In the genomic region with DNA sequence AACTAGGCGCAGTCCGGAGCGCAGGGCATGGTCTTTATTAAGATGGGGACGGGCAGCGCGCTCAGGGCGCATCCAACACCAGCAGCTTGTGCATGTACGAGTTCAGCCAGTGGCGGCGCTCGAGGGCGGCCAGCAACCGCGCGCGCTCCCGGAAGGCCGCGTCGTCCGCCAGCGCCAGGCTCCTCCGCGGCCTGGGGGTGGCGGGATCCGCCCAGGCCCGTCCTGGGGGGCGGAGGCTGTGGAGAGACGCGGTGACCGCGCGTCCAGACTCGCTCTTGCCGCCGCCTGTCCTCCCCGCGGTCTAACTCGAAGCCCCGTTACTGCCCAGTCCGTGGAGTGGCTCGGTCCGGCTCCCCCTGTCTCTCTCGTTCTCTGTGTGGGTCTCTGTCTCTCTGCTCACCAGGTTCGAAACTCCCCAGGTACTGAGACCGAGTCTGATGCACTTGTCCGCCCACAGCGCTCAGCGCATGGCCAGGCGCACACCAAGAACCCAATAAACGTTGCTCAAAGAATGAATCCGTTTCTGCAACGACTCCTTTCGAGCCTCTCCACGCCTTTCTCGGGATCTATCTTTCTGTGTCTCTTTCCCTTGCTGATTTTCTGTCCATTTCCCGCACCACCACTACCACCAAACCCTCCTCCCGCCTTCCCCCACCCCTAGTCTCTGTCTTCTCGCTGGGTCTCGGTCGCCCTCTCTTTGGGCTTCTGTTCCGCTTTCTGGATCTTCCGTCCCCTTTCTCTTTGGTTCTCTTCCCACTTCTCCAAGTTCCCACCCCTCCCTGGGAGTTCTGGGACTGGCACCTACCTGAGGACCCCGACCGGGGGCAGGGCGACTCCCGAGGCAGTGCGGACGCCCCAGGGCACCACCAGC, we compare ENCODE assay signal across 6 cellular contexts. TPM values are rescaled to one million over a fixed set of nuclear protein-coding genes. Genes with fewer than 3 reads are reported as not detected.
DNase-seq lines count a peak whose midpoint lies in the region; ATAC-seq and TF ChIP-seq lines count a peak whose summit lies in the region.

No MANE protein-coding gene starts in this region.

- no peaks in the 10 kb centered on the region for H3K9me3 Mint-ChIP-seq in activated CD8-positive, alpha-beta T cell treated with anti-CD3 and anti-CD28 coated beads, Interleukin-2, amount 10 ng/mL, durations not matched to agents 7 days and 5 days (ENCODE audit: insufficient read depth)

- peaks cover 84% of the 10 kb centered on the region for H3K27me3 Mint-ChIP-seq in activated CD8-positive, alpha-beta T cell treated with anti-CD3 and anti-CD28 coated beads, Interleukin-2, amount 10 ng/mL, durations not matched to agents 7 days and 5 days (ENCODE audit: low read depth)

- H3K27ac Mint-ChIP-seq in activated CD8-positive, alpha-beta T cell treated with anti-CD3 and anti-CD28 coated beads, Interleukin-2, amount 10 ng/mL, durations not matched to agents 7 days and 5 days = peak overlapping the region; percentile 58

- peaks cover 3% of the 10 kb centered on the region for H3K36me3 Mint-ChIP-seq in activated CD8-positive, alpha-beta T cell treated with anti-CD3 and anti-CD28 coated beads, Interleukin-2, amount 10 ng/mL, durations not matched to agents 7 days and 5 days (ENCODE audit: low read depth)

- peak; percentile 65 for ATAC-seq in activated CD8-positive, alpha-beta T cell treated with anti-CD3 and anti-CD28 coated beads, Interleukin-2, amount 10 ng/mL, durations not matched to agents 7 days and 5 days
- ATAC-seq in GM19452 (IDR thresholded peaks at IDR 0.05; ENCODE audit: unreplicated experiment) = no peak
- no peak for ATAC-seq in GM21529 (IDR thresholded peaks at IDR 0.05; ENCODE audit: unreplicated experiment)
- ATAC-seq in GM21360 (IDR thresholded peaks at IDR 0.05; ENCODE audit: unreplicated experiment) = no peak

- TF ChIP-seq CTCF in LNCaP clone FGC (IDR thresholded peaks at IDR 0.05; ENCODE audit: control insufficient read depth, extremely low read depth, insufficient read depth) = peak; percentile 40; the same call in 1 of the 2 replicates

- H3K4me3 Mint-ChIP-seq in activated CD8-positive, alpha-beta T cell treated with anti-CD3 and anti-CD28 coated beads, Interleukin-2, amount 10 ng/mL, durations not matched to agents 7 days and 5 days = peak overlapping the region; percentile 61

- H3K4me3 ChIP-seq in LNCaP clone FGC (ENCODE audit: low read depth, low read length) = no peak overlapping the region

- peaks cover 58% of the 10 kb centered on the region for H3K4me1 Mint-ChIP-seq in activated CD8-positive, alpha-beta T cell treated with anti-CD3 and anti-CD28 coated beads, Interleukin-2, amount 10 ng/mL, durations not matched to agents 7 days and 5 days (ENCODE audit: low read depth)

- CTCF ChIA-PET in activated CD8-positive, alpha-beta T cell treated with anti-CD3 and anti-CD28 coated beads, Interleukin-2, amount 10 ng/mL, durations not matched to agents 7 days and 5 days (lab: Charles Lee) = interaction anchor here (0.8 to 3.4 kb wide), 8 partner anchors 9 to 51 kb away, joined by 3 to 15 read pairs (median 6); no protein-coding TSS in a partner anchor

- POLR2A ChIA-PET in activated CD8-positive, alpha-beta T cell treated with anti-CD3 and anti-CD28 coated beads, Interleukin-2, amount 10 ng/mL, durations not matched to agents 7 days and 5 days (lab: Charles Lee) = no interaction called here

- no peak for DNase-seq in LNCaP clone FGC (ENCODE audit: low read depth)
- DNase-seq in activated CD8-positive, alpha-beta T cell treated with anti-CD3 and anti-CD28 coated beads, Interleukin-2, amount 10 ng/mL, durations not matched to agents 7 days and 5 days = peak; percentile 75
- peak; percentile 36 for DNase-seq in iris pigment epithelial cell (ENCODE audit: low read depth)

RNA-seq across cellular contexts. Expression of a gene that starts 0.6 kb away (rescaled TPM):
- total RNA-seq in activated CD8-positive, alpha-beta T cell treated with anti-CD3 and anti-CD28 coated beads, Interleukin-2, amount 10 ng/mL, durations not matched to agents 7 days and 5 days = not detected

RNA-seq across cellular contexts. Expression of a gene that starts 2.5 kb away (rescaled TPM):
- total RNA-seq in activated CD8-positive, alpha-beta T cell treated with anti-CD3 and anti-CD28 coated beads, Interleukin-2, amount 10 ng/mL, durations not matched to agents 7 days and 5 days = not detected

RNA-seq across cellular contexts. Expression of a gene that starts 18.7 kb away (rescaled TPM):
- under 1 TPM in 1 of 2 experiments, not detected in 1; 0.16 TPM for total RNA-seq in activated CD8-positive, alpha-beta T cell treated with anti-CD3 and anti-CD28 coated beads, Interleukin-2, amount 10 ng/mL, durations not matched to agents 7 days and 5 days

RNA-seq across cellular contexts. Expression of a gene that starts 29.0 kb away (rescaled TPM):
- 100 to 1,000 TPM; 128 to 129 TPM for total RNA-seq in activated CD8-positive, alpha-beta T cell treated with anti-CD3 and anti-CD28 coated beads, Interleukin-2, amount 10 ng/mL, durations not matched to agents 7 days and 5 days

RNA-seq across cellular contexts. Expression of a gene that starts 30.4 kb away (rescaled TPM):
- total RNA-seq in activated CD8-positive, alpha-beta T cell treated with anti-CD3 and anti-CD28 coated beads, Interleukin-2, amount 10 ng/mL, durations not matched to agents 7 days and 5 days = 10 to 100 TPM; 36.6 to 37.5 TPM
